ENCODE assay signal across 10 cellular contexts in genomic region chr6:44494011-44494501, GRCh38.
DNase-seq lines count a peak whose midpoint lies in the region; ATAC-seq and TF ChIP-seq lines count a peak whose summit lies in the region.
"Had no signal": no experiment of that assay in that cellular context is flagged by ENCODE, and none has a peak within 500 bp of the region (broad histone marks: within the 10 kb centered on the region; RNA-seq: fewer than 3 reads in every experiment).

No MANE protein-coding gene starts in this region.

- TF ChIP-seq CTCF in RWPE1 (conservative IDR thresholded peaks at IDR 0.05; ENCODE audit: low read depth), result no peak; the same call in 1 of the 2 replicates

- H3K4me2 ChIP-seq in skeletal muscle satellite cell (ENCODE audit: low read length), result peak overlapping the region; percentile 32

- CTCF ChIA-PET in RWPE1 (lab: Yijun Ruan, JAX), result interaction anchor here (0.9 to 1.4 kb wide), 2 partner anchors 18 to 24 kb away, joined by 4 to 8 read pairs; no protein-coding TSS in a partner anchor

- peak; percentile 49 for ATAC-seq in esophagus mucosa

- no peaks in the 10 kb centered on the region for H3K36me3 ChIP-seq in skeletal muscle satellite cell (ENCODE audit: insufficient read depth, low read length)
- H3K36me3 ChIP-seq in SJCRH30, result no peaks in the 10 kb centered on the region

- H3K9ac ChIP-seq in skeletal muscle satellite cell (ENCODE audit: low read depth, low read length), result peak overlapping the region; percentile 71

- peaks cover 42% of the 10 kb centered on the region for H3K4me1 ChIP-seq in skeletal muscle satellite cell (ENCODE audit: control insufficient read depth, insufficient read depth, low read length)
- H3K4me1 ChIP-seq in SJCRH30, result peaks cover 37% of the 10 kb centered on the region

- H3K4me3 ChIP-seq in skeletal muscle satellite cell (ENCODE audit: low read length) (no peak overlapping the region), SJCRH30 (no peak overlapping the region)

- peak overlapping the region; percentile 31; the same call in 1 of the 2 replicates for H3K27ac ChIP-seq in RWPE1
- no peak overlapping the region for H3K27ac ChIP-seq in caudate nucleus (ENCODE audit: low read depth, low read length)
- H3K27ac ChIP-seq in SJCRH30, result no peak overlapping the region

- peaks cover 3% of the 10 kb centered on the region for H3K27me3 ChIP-seq in skeletal muscle satellite cell (ENCODE audit: control insufficient read depth, insufficient read depth, low read length)
- no peaks in the 10 kb centered on the region for H3K27me3 ChIP-seq in SJCRH30

- H3K9me3 ChIP-seq in skeletal muscle satellite cell (replicated peaks; ENCODE audit: low read length) (no peaks in the 10 kb centered on the region), SJCRH30 (replicated peaks) (no peaks in the 10 kb centered on the region)

- DNase-seq in NOMO-1 treated with DMSO at 0.1 percent for 48 hours (lab: John Stamatoyannopoulos, UW; ENCODE audit: unreplicated experiment) (peak; percentile 8), NOMO-1 treated with dmso at 0.1 percent for 144 hours (lab: John Stamatoyannopoulos, UW; ENCODE audit: unreplicated experiment) (no peak), RWPE1 (ENCODE audit: low spot score) (peak; percentile 78), caudate nucleus (lab: John Stamatoyannopoulos, UW) (no peak), SJCRH30 (no peak), GF-D8 (lab: John Stamatoyannopoulos, UW) (no peak)
- DNase-seq: activated CD4-positive, alpha-beta T cell treated with anti-CD3 and anti-CD28 coated beads, Interleukin-2, amount 50 U/mL, for 1 hour; immature natural killer cell had no signal

- POLR2A ChIA-PET in RWPE1 (lab: Yijun Ruan, JAX; ENCODE audit: low non-redundant PET), result no interaction called here

Comparison
In these comparisons a context has a peak if more than half of its experiments do, and no peak if none do; other contexts are left out.
1. DNase-seq: peak in NOMO-1 treated with DMSO at 0.1 percent for 48 hours (single experiment) and RWPE1 (single experiment); none in NOMO-1 treated with dmso at 0.1 percent for 144 hours (single experiment), caudate nucleus (0 of 61), SJCRH30 (0 of 2) and GF-D8 (single experiment).